29 cellular contexts compared by ENCODE assay signal in genomic region chr6:2468601-2468955, GRCh38.
"Had no signal": no experiment of that assay in that cellular context is flagged by ENCODE, and none has a peak within 500 bp of the region (broad histone marks: within the 10 kb centered on the region; RNA-seq: fewer than 3 reads in every experiment).

No MANE protein-coding gene starts in this region.

- H3K27ac ChIP-seq: brain microvascular endothelial cell, left ventricle myocardium inferior, ovary, sigmoid colon, uterus had no signal

- H3K36me3 ChIP-seq: brain microvascular endothelial cell, left ventricle myocardium inferior, ovary, sigmoid colon, uterus had no signal

- ATAC-seq: activated CD8-positive, alpha-beta memory T cell treated with anti-CD3 and anti-CD28 coated beads, Interleukin-2, amount 10 ng/mL, durations not matched to agents 7 days and 5 days; activated CD8-positive, alpha-beta T cell treated with anti-CD3 and anti-CD28 coated beads, Interleukin-2, amount 10 ng/mL, durations not matched to agents 7 days and 5 days; activated naive CD4-positive, alpha-beta T cell treated with anti-CD3 and anti-CD28 coated beads, Interleukin-2, amount 50 U/mL, for 72 hours; natural killer cell treated with Interleukin-12 subunit alpha and Interleukin-12 subunit beta and Interleukin-15 and Interleukin-18, amount 100 ng/mL, for 72 hours had no signal

- H3K4me2 ChIP-seq: smooth muscle cell had no signal

- H3K4me1 Mint-ChIP-seq: activated CD8-positive, alpha-beta memory T cell treated with anti-CD3 and anti-CD28 coated beads, Interleukin-2, amount 10 ng/mL, durations not matched to agents 7 days and 5 days; stimulated activated memory B cell treated with anti-CD40 and anti-IgM and Interleukin-4, amounts not matched to agents 10 μg/mL and 1 μg/mL and 100 μg/mL, for 72 hours; stimulated activated naive CD8-positive, alpha-beta T cell treated with anti-CD3 and anti-CD28 coated beads, Interleukin-15, amount 100 ng/mL, for 72 hours had no signal

- H3K27ac Mint-ChIP-seq: activated B cell treated with CpG ODN at 0.5 μM for 24 hours; activated CD8-positive, alpha-beta memory T cell treated with anti-CD3 and anti-CD28 coated beads, Interleukin-2, amount 10 ng/mL, durations not matched to agents 7 days and 5 days; activated CD8-positive, alpha-beta T cell treated with anti-CD3 and anti-CD28 coated beads, Interleukin-2, amount 10 ng/mL, durations not matched to agents 7 days and 5 days; activated naive CD4-positive, alpha-beta T cell treated with anti-CD3 and anti-CD28 coated beads, Interleukin-2, amount 50 U/mL, for 72 hours; activated T-helper 2 cell treated with anti-CD3 and anti-CD28 coated beads, Interferon-gamma antibody, Interleukin-2, Interleukin-4, amounts not matched to agents 10 μg/mL and 5 μg/mL and 100 μg/mL, durations not matched to agents 14 hours and 24 hours and 36 hours; dendritic cell treated with granulocyte-macrophage colony-stimulating factor and Interleukin-4, amounts not matched to agents 40 ng/mL and 50 ng/mL, for 4 days; endodermal cell; natural killer cell treated with Interleukin-12 subunit alpha and Interleukin-12 subunit beta and Interleukin-15 and Interleukin-18, amount 100 ng/mL, for 72 hours; progenitor cell of endocrine pancreas; stimulated activated memory B cell treated with anti-CD40 and anti-IgM and Interleukin-4, amounts not matched to agents 10 μg/mL and 1 μg/mL and 100 μg/mL, for 72 hours; stimulated activated naive CD8-positive, alpha-beta T cell treated with anti-CD3 and anti-CD28 coated beads, Interleukin-15, amount 100 ng/mL, for 72 hours had no signal

- H3K9me3 Mint-ChIP-seq: activated B cell treated with CpG ODN at 0.5 μM for 24 hours; activated naive CD4-positive, alpha-beta T cell treated with anti-CD3 and anti-CD28 coated beads, Interleukin-2, amount 50 U/mL, for 72 hours; activated T-helper 2 cell treated with anti-CD3 and anti-CD28 coated beads, Interferon-gamma antibody, Interleukin-2, Interleukin-4, amounts not matched to agents 10 μg/mL and 5 μg/mL and 100 μg/mL, durations not matched to agents 14 hours and 24 hours and 36 hours; dendritic cell treated with granulocyte-macrophage colony-stimulating factor and Interleukin-4, amounts not matched to agents 40 ng/mL and 50 ng/mL, for 4 days; endodermal cell; natural killer cell treated with Interleukin-12 subunit alpha and Interleukin-12 subunit beta and Interleukin-15 and Interleukin-18, amount 100 ng/mL, for 72 hours; stimulated activated memory B cell treated with anti-CD40 and anti-IgM and Interleukin-4, amounts not matched to agents 10 μg/mL and 1 μg/mL and 100 μg/mL, for 72 hours; stimulated activated naive CD8-positive, alpha-beta T cell treated with anti-CD3 and anti-CD28 coated beads, Interleukin-15, amount 100 ng/mL, for 72 hours; type B pancreatic cell had no signal

- H3K27me3 ChIP-seq: brain microvascular endothelial cell, ovary, uterus had no signal

- H3K9me3 ChIP-seq: left ventricle myocardium inferior, ovary, sigmoid colon, uterus had no signal

- DNase-seq: activated B cell treated with CpG ODN at 0.5 μM for 24 hours; activated CD8-positive, alpha-beta memory T cell treated with anti-CD3 and anti-CD28 coated beads, Interleukin-2, amount 10 ng/mL, durations not matched to agents 7 days and 5 days; activated CD8-positive, alpha-beta T cell treated with anti-CD3 and anti-CD28 coated beads, Interleukin-2, amount 10 ng/mL, durations not matched to agents 7 days and 5 days; activated T-cell treated with anti-CD3 and anti-CD28 coated beads, Interleukin-2, amount 50 U/mL, for 48 hours; aorta; brain microvascular endothelial cell; caudate nucleus; endodermal cell; foreskin melanocyte; left ventricle myocardium inferior; ovary; retina; sigmoid colon; stimulated activated CD4-positive, alpha-beta T cell treated with anti-CD3 and anti-CD28 coated beads, Interleukin-1b, Interleukin-23, amount 100 ng/mL, for 48 hours; stimulated activated CD4-positive, alpha-beta T cell treated with anti-CD3 and anti-CD28 coated beads, Interleukin-4, amount 100 ng/mL, for 4 hours; stimulated activated CD8-positive, alpha-beta memory T cell treated with anti-CD3 and anti-CD28 coated beads, Interleukin-4, amount 100 ng/mL, for 48 hours; stimulated activated naive CD8-positive, alpha-beta T cell treated with anti-CD3 and anti-CD28 coated beads, Interleukin-15, amount 100 ng/mL, for 72 hours; substantia nigra; T-helper 2 cell; uterus had no signal

- H3K4me3 Mint-ChIP-seq: activated B cell treated with CpG ODN at 0.5 μM for 24 hours; activated CD8-positive, alpha-beta memory T cell treated with anti-CD3 and anti-CD28 coated beads, Interleukin-2, amount 10 ng/mL, durations not matched to agents 7 days and 5 days; activated CD8-positive, alpha-beta T cell treated with anti-CD3 and anti-CD28 coated beads, Interleukin-2, amount 10 ng/mL, durations not matched to agents 7 days and 5 days; dendritic cell treated with granulocyte-macrophage colony-stimulating factor and Interleukin-4, amounts not matched to agents 40 ng/mL and 50 ng/mL, for 4 days; endodermal cell; natural killer cell treated with Interleukin-12 subunit alpha and Interleukin-12 subunit beta and Interleukin-15 and Interleukin-18, amount 100 ng/mL, for 72 hours; stimulated activated memory B cell treated with anti-CD40 and anti-IgM and Interleukin-4, amounts not matched to agents 10 μg/mL and 1 μg/mL and 100 μg/mL, for 72 hours; stimulated activated naive CD8-positive, alpha-beta T cell treated with anti-CD3 and anti-CD28 coated beads, Interleukin-15, amount 100 ng/mL, for 72 hours; type B pancreatic cell had no signal

- H3K36me3 Mint-ChIP-seq: activated CD8-positive, alpha-beta memory T cell treated with anti-CD3 and anti-CD28 coated beads, Interleukin-2, amount 10 ng/mL, durations not matched to agents 7 days and 5 days; activated naive CD4-positive, alpha-beta T cell treated with anti-CD3 and anti-CD28 coated beads, Interleukin-2, amount 50 U/mL, for 72 hours; natural killer cell treated with Interleukin-12 subunit alpha and Interleukin-12 subunit beta and Interleukin-15 and Interleukin-18, amount 100 ng/mL, for 72 hours; stimulated activated memory B cell treated with anti-CD40 and anti-IgM and Interleukin-4, amounts not matched to agents 10 μg/mL and 1 μg/mL and 100 μg/mL, for 72 hours; type B pancreatic cell had no signal

- H3K4me1 ChIP-seq: left ventricle myocardium inferior, sigmoid colon, uterus had no signal

- H3K4me3 ChIP-seq: left ventricle myocardium inferior, lung, ovary, sigmoid colon, smooth muscle cell, uterus had no signal
